Comparison of ENCODE assay signal across 29 cellular contexts in the genomic region with DNA sequence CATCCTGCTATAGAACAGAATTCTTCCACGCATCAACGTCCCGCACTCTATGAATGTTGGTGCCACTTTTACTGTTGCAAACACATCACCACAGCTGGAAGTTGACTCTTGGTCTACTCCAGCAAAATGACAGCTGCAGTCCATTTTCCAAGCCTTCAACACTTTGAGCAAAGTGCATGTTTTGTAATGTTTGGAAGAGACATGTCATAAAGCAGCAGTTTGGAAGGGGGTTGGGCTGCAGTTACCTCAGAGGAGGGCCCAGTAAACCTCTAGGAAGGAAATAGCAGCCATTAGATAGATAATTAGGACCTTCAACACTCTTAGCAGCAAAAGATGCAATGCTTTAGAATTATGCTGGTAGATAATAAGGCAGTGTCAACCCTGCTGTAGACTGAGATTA.
"Had no signal": no experiment of that assay in that cellular context is flagged by ENCODE, and none has a peak within 500 bp of the region (broad histone marks: within the 10 kb centered on the region; RNA-seq: fewer than 3 reads in every experiment).

No MANE protein-coding gene starts in this region.

- ATAC-seq: activated CD4-positive, CD25-positive, alpha-beta regulatory T cell treated with anti-CD3 and anti-CD28 coated beads, Interleukin-2, amount 50 U/mL, for 24 hours; activated CD8-positive, alpha-beta T cell treated with anti-CD3 and anti-CD28 coated beads for 36 hours; activated T-cell treated with anti-CD3 and anti-CD28 coated beads, Interleukin-2, amount 50 U/mL, for 4 hours; activated T-helper 17 cell treated with anti-CD3 and anti-CD28 coated beads, Interleukin-2, amount 50 U/mL, for 72 hours; effector memory CD8-positive, alpha-beta T cell; foreskin keratinocyte; gastrocnemius medialis had no signal

- H3K27ac ChIP-seq: brain microvascular endothelial cell, esophagus muscularis mucosa, foreskin keratinocyte, gastrocnemius medialis, heart left ventricle, WERI-Rb-1 had no signal

- H3K36me3 ChIP-seq: brain microvascular endothelial cell, esophagus muscularis mucosa, gastrocnemius medialis, heart left ventricle, WERI-Rb-1 had no signal

- H3K27me3 ChIP-seq: brain microvascular endothelial cell, esophagus muscularis mucosa, foreskin keratinocyte, gastrocnemius medialis, heart left ventricle had no signal

- DNase-seq: activated B cell treated with CpG ODN at 0.5 μM for 24 hours; activated CD4-positive, alpha-beta T cell treated with anti-CD3 and anti-CD28 coated beads for 48 hours; activated CD4-positive, alpha-beta T cell treated with anti-CD3 and anti-CD28 coated beads, Interleukin-2, amount 50 U/mL, for 1 hour; activated CD4-positive, alpha-beta T cell treated with anti-CD3 and anti-CD28 coated beads, Interleukin-2, amount 50 U/mL, for 48 hours; activated CD8-positive, alpha-beta memory T cell treated with anti-CD3 and anti-CD28 coated beads for 24 hours; activated CD8-positive, alpha-beta T cell treated with anti-CD3 and anti-CD28 coated beads for 36 hours; activated effector memory CD4-positive, alpha-beta T cell treated with Interleukin-2 at 50 U/mL for 16 hours; activated gamma-delta T cell treated with Interleukin-2 at 50 U/mL for 16 hours; activated naive CD4-positive, alpha-beta T cell treated with anti-CD3 and anti-CD28 coated beads, Interleukin-2, amount 50 U/mL, for 16 hours; activated naive CD4-positive, alpha-beta T cell treated with Interleukin-2 at 50 U/mL for 16 hours; activated T-cell treated with anti-CD3 and anti-CD28 coated beads, Interleukin-2, amount 50 U/mL, for 4 hours; amniotic stem cell; anterior cingulate cortex; brain microvascular endothelial cell; caudate nucleus; cortex of kidney; dermis blood vessel endothelial cell; effector CD4-positive, alpha-beta T cell; effector memory CD8-positive, alpha-beta T cell; erythroblast; foreskin keratinocyte; gastrocnemius medialis; glutamatergic neuron; T1000; WERI-Rb-1 had no signal

- H3K9me3 ChIP-seq: esophagus muscularis mucosa, gastrocnemius medialis, heart left ventricle had no signal

- H3K4me1 ChIP-seq: esophagus muscularis mucosa, foreskin keratinocyte, gastrocnemius medialis, heart left ventricle had no signal

- H3K4me3 ChIP-seq: esophagus muscularis mucosa, gastrocnemius medialis, heart left ventricle had no signal
